Comparison of ENCODE assay signal across 1 cellular context in the genomic region with DNA sequence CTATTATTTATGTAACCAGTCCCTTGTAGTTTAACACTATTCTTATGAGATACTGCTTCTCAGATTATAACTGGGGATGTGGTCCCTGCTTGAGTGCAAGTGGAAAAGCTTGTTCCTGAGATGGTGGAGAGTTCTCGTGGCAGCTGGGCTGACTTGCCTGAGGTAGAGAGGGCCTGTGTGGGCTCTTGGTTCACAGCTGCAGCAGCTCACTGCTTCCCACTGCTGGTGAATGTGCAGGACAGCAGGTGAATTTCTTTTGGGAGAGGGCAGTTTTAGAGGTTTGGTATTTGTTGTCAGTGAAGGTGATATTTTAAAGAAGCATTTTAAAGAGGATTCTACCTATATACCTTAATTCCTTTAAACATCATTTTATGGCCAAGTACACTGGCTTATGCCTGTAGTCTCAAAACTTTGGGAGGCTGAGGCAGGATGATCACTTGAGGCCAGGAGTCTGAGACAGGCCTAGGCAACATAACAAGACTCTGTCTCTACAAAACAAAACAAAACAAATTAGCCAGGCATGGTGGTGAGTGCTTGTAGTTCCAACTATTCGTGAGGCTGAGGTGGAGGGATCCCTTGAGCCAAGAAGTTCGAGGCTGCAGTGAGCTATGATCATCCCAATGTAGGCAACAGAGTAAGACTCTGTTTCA.
TF ChIP-seq lines count a peak whose summit lies in the region.

No MANE protein-coding gene starts in this region.

TF ChIP-seq in HepG2, 621 proteins besides CTCF, POLR2A, EP300 and RAD21 (continued from another document and continues in another):
- TF ChIP-seq, protein P1, sequence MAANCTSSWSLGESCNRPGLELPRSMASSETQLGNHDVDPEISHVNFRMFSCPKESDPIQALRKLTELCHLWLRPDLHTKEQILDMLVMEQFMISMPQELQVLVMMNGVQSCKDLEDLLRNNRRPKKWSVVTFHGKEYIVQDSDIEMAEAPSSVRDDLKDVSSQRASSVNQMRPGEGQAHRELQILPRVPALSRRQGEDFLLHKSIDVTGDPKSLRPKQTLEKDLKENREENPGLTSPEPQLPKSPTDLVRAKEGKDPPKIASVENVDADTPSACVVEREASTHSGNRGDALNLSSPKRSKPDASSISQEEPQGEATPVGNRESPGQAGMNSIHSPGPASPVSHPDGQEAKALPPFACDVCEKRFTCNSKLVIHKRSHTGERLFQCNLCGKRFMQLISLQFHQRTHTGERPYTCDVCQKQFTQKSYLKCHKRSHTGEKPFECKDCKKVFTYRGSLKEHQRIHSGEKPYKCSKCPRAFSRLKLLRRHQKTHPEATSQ (CRISPR knock-in tag; IDR thresholded peaks at IDR 0.05; ENCODE audit: borderline replicate concordance), result no peak
- TF ChIP-seq ZNF816 (CRISPR knock-in tag; IDR thresholded peaks at IDR 0.05; ENCODE audit: borderline replicate concordance), result no peak
- no peak for TF ChIP-seq ZKSCAN1 (IDR thresholded peaks at IDR 0.05; ENCODE audit: low read length)
- no peak for TF ChIP-seq ZNF883 (CRISPR knock-in tag; IDR thresholded peaks at IDR 0.05; ENCODE audit: not compliant biosample characterization)
- no peak for TF ChIP-seq ZNF598 (CRISPR knock-in tag; IDR thresholded peaks at IDR 0.05; ENCODE audit: borderline replicate concordance)
- TF ChIP-seq, protein P2, sequence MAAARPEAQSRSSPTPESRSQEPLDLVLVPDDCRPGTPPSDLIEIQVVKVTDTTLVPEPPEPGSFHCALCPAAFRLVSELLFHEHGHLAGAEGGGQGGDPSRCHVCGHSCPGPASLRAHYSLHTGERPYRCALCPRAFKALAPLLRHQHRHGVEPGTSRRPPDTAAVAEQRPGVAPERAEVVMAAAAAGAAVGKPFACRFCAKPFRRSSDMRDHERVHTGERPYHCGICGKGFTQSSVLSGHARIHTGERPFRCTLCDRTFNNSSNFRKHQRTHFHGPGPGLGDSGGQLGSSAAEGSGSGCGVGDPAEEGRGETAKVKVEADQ (CRISPR knock-in tag; IDR thresholded peaks at IDR 0.05; ENCODE audit: borderline replicate concordance), result no peak
- 0 out of 2 replicates have a peak, but pooled peaks have one; percentile 40 for TF ChIP-seq KMT2B (CRISPR knock-in tag; IDR thresholded peaks at IDR 0.05)
- TF ChIP-seq NONO (IDR thresholded peaks at IDR 0.05), result no peak
- TF ChIP-seq NONO (CRISPR knock-in tag; conservative IDR thresholded peaks at IDR 0.05), result no peak
- TF ChIP-seq, protein P3, sequence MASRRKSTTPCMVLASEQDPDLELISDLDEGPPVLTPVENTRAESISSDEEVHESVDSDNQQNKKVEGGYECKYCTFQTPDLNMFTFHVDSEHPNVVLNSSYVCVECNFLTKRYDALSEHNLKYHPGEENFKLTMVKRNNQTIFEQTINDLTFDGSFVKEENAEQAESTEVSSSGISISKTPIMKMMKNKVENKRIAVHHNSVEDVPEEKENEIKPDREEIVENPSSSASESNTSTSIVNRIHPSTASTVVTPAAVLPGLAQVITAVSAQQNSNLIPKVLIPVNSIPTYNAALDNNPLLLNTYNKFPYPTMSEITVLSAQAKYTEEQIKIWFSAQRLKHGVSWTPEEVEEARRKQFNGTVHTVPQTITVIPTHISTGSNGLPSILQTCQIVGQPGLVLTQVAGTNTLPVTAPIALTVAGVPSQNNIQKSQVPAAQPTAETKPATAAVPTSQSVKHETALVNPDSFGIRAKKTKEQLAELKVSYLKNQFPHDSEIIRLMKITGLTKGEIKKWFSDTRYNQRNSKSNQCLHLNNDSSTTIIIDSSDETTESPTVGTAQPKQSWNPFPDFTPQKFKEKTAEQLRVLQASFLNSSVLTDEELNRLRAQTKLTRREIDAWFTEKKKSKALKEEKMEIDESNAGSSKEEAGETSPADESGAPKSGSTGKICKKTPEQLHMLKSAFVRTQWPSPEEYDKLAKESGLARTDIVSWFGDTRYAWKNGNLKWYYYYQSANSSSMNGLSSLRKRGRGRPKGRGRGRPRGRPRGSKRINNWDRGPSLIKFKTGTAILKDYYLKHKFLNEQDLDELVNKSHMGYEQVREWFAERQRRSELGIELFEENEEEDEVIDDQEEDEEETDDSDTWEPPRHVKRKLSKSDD (CRISPR knock-in tag; IDR thresholded peaks at IDR 0.05; ENCODE audit: low read depth), result no peak
- TF ChIP-seq, protein P4, sequence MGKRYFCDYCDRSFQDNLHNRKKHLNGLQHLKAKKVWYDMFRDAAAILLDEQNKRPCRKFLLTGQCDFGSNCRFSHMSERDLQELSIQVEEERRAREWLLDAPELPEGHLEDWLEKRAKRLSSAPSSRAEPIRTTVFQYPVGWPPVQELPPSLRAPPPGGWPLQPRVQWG (CRISPR knock-in tag; IDR thresholded peaks at IDR 0.05; ENCODE audit: borderline replicate concordance, low read depth), result no peak
- no peak for TF ChIP-seq CREM (IDR thresholded peaks at IDR 0.05)
- no peak for TF ChIP-seq CREM (CRISPR knock-in tag; IDR thresholded peaks at IDR 0.05)
- TF ChIP-seq, protein P5, sequence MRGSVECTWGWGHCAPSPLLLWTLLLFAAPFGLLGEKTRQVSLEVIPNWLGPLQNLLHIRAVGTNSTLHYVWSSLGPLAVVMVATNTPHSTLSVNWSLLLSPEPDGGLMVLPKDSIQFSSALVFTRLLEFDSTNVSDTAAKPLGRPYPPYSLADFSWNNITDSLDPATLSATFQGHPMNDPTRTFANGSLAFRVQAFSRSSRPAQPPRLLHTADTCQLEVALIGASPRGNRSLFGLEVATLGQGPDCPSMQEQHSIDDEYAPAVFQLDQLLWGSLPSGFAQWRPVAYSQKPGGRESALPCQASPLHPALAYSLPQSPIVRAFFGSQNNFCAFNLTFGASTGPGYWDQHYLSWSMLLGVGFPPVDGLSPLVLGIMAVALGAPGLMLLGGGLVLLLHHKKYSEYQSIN (CRISPR knock-in tag; IDR thresholded peaks at IDR 0.05; ENCODE audit: borderline replicate concordance), result no peak
- TF ChIP-seq TMF1 (CRISPR knock-in tag; IDR thresholded peaks at IDR 0.05; ENCODE audit: low read depth), result no peak
- TF ChIP-seq, protein P6, sequence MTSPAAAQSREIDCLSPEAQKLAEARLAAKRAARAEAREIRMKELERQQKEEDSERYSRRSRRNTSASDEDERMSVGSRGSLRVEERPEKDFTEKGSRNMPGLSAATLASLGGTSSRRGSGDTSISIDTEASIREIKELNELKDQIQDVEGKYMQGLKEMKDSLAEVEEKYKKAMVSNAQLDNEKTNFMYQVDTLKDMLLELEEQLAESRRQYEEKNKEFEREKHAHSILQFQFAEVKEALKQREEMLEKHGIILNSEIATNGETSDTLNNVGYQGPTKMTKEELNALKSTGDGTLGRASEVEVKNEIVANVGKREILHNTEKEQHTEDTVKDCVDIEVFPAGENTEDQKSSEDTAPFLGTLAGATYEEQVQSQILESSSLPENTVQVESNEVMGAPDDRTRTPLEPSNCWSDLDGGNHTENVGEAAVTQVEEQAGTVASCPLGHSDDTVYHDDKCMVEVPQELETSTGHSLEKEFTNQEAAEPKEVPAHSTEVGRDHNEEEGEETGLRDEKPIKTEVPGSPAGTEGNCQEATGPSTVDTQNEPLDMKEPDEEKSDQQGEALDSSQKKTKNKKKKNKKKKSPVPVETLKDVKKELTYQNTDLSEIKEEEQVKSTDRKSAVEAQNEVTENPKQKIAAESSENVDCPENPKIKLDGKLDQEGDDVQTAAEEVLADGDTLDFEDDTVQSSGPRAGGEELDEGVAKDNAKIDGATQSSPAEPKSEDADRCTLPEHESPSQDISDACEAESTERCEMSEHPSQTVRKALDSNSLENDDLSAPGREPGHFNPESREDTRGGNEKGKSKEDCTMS (CRISPR knock-in tag; conservative IDR thresholded peaks at IDR 0.05), result peak; percentile 84; the same call in 1 of the 2 replicates
- no peak for TF ChIP-seq ZFP37 (CRISPR knock-in tag; IDR thresholded peaks at IDR 0.05; ENCODE audit: borderline replicate concordance)
- TF ChIP-seq ZNF614 (CRISPR knock-in tag; IDR thresholded peaks at IDR 0.05; ENCODE audit: borderline replicate concordance), result no peak
- TF ChIP-seq, protein P7, sequence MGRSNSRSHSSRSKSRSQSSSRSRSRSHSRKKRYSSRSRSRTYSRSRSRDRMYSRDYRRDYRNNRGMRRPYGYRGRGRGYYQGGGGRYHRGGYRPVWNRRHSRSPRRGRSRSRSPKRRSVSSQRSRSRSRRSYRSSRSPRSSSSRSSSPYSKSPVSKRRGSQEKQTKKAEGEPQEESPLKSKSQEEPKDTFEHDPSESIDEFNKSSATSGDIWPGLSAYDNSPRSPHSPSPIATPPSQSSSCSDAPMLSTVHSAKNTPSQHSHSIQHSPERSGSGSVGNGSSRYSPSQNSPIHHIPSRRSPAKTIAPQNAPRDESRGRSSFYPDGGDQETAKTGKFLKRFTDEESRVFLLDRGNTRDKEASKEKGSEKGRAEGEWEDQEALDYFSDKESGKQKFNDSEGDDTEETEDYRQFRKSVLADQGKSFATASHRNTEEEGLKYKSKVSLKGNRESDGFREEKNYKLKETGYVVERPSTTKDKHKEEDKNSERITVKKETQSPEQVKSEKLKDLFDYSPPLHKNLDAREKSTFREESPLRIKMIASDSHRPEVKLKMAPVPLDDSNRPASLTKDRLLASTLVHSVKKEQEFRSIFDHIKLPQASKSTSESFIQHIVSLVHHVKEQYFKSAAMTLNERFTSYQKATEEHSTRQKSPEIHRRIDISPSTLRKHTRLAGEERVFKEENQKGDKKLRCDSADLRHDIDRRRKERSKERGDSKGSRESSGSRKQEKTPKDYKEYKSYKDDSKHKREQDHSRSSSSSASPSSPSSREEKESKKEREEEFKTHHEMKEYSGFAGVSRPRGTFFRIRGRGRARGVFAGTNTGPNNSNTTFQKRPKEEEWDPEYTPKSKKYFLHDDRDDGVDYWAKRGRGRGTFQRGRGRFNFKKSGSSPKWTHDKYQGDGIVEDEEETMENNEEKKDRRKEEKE (IDR thresholded peaks at IDR 0.05), result no peak
- no peak for TF ChIP-seq ZSCAN9 (CRISPR knock-in tag; IDR thresholded peaks at IDR 0.05; ENCODE audit: borderline replicate concordance)
- TF ChIP-seq, protein P8, sequence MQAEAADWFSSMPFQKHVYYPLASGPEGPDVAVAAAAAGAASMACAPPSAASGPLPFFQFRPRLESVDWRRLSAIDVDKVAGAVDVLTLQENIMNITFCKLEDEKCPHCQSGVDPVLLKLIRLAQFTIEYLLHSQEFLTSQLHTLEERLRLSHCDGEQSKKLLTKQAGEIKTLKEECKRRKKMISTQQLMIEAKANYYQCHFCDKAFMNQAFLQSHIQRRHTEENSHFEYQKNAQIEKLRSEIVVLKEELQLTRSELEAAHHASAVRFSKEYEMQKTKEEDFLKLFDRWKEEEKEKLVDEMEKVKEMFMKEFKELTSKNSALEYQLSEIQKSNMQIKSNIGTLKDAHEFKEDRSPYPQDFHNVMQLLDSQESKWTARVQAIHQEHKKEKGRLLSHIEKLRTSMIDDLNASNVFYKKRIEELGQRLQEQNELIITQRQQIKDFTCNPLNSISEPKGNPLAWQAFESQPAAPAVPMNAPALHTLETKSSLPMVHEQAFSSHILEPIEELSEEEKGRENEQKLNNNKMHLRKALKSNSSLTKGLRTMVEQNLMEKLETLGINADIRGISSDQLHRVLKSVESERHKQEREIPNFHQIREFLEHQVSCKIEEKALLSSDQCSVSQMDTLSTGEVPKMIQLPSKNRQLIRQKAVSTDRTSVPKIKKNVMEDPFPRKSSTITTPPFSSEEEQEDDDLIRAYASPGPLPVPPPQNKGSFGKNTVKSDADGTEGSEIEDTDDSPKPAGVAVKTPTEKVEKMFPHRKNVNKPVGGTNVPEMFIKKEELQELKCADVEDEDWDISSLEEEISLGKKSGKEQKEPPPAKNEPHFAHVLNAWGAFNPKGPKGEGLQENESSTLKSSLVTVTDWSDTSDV (CRISPR knock-in tag; IDR thresholded peaks at IDR 0.05), result no peak
- no peak for TF ChIP-seq ZBTB21 (CRISPR knock-in tag; IDR thresholded peaks at IDR 0.05)
- no peak for TF ChIP-seq ZNF446 (CRISPR knock-in tag; IDR thresholded peaks at IDR 0.05)
- no peak for TF ChIP-seq PRMT3 (CRISPR knock-in tag; IDR thresholded peaks at IDR 0.05; ENCODE audit: borderline replicate concordance, low read depth)
- no peak for TF ChIP-seq ZNF3 (CRISPR knock-in tag; IDR thresholded peaks at IDR 0.05)
- TF ChIP-seq GABPA (IDR thresholded peaks at IDR 0.05; ENCODE audit: low read depth, low read length), result no peak
- TF ChIP-seq GABPA (CRISPR knock-in tag; IDR thresholded peaks at IDR 0.05; ENCODE audit: low read depth), result no peak
- no peak for TF ChIP-seq ZNF549 (CRISPR knock-in tag; IDR thresholded peaks at IDR 0.05)
- TF ChIP-seq ZNF891 (CRISPR knock-in tag; IDR thresholded peaks at IDR 0.05), result no peak
- TF ChIP-seq JUND (CRISPR knock-in tag; IDR thresholded peaks at IDR 0.05), result no peak
- no peak for TF ChIP-seq NCOA2 (CRISPR knock-in tag; IDR thresholded peaks at IDR 0.05)
- TF ChIP-seq ZNF251 (CRISPR knock-in tag; IDR thresholded peaks at IDR 0.05), result no peak
- TF ChIP-seq RFX3 (CRISPR knock-in tag; IDR thresholded peaks at IDR 0.05), result no peak
- no peak for TF ChIP-seq ZNF615 (CRISPR knock-in tag; IDR thresholded peaks at IDR 0.05; ENCODE audit: borderline replicate concordance)
- TF ChIP-seq, protein P9, sequence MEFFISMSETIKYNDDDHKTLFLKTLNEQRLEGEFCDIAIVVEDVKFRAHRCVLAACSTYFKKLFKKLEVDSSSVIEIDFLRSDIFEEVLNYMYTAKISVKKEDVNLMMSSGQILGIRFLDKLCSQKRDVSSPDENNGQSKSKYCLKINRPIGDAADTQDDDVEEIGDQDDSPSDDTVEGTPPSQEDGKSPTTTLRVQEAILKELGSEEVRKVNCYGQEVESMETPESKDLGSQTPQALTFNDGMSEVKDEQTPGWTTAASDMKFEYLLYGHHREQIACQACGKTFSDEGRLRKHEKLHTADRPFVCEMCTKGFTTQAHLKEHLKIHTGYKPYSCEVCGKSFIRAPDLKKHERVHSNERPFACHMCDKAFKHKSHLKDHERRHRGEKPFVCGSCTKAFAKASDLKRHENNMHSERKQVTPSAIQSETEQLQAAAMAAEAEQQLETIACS (CRISPR knock-in tag; IDR thresholded peaks at IDR 0.05), result no peak
- no peak for TF ChIP-seq HCFC1 (IDR thresholded peaks at IDR 0.05; ENCODE audit: low read depth, low read length)
- TF ChIP-seq ZFP90 (CRISPR knock-in tag; IDR thresholded peaks at IDR 0.05; ENCODE audit: borderline replicate concordance), result no peak
- TF ChIP-seq, protein P10, sequence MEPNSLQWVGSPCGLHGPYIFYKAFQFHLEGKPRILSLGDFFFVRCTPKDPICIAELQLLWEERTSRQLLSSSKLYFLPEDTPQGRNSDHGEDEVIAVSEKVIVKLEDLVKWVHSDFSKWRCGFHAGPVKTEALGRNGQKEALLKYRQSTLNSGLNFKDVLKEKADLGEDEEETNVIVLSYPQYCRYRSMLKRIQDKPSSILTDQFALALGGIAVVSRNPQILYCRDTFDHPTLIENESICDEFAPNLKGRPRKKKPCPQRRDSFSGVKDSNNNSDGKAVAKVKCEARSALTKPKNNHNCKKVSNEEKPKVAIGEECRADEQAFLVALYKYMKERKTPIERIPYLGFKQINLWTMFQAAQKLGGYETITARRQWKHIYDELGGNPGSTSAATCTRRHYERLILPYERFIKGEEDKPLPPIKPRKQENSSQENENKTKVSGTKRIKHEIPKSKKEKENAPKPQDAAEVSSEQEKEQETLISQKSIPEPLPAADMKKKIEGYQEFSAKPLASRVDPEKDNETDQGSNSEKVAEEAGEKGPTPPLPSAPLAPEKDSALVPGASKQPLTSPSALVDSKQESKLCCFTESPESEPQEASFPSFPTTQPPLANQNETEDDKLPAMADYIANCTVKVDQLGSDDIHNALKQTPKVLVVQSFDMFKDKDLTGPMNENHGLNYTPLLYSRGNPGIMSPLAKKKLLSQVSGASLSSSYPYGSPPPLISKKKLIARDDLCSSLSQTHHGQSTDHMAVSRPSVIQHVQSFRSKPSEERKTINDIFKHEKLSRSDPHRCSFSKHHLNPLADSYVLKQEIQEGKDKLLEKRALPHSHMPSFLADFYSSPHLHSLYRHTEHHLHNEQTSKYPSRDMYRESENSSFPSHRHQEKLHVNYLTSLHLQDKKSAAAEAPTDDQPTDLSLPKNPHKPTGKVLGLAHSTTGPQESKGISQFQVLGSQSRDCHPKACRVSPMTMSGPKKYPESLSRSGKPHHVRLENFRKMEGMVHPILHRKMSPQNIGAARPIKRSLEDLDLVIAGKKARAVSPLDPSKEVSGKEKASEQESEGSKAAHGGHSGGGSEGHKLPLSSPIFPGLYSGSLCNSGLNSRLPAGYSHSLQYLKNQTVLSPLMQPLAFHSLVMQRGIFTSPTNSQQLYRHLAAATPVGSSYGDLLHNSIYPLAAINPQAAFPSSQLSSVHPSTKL (CRISPR knock-in tag; IDR thresholded peaks at IDR 0.05), result no peak
- TF ChIP-seq STAT5B (CRISPR knock-in tag; IDR thresholded peaks at IDR 0.05), result no peak
